Comparison of ENCODE assay signal across 8 cellular contexts in the genomic region with DNA sequence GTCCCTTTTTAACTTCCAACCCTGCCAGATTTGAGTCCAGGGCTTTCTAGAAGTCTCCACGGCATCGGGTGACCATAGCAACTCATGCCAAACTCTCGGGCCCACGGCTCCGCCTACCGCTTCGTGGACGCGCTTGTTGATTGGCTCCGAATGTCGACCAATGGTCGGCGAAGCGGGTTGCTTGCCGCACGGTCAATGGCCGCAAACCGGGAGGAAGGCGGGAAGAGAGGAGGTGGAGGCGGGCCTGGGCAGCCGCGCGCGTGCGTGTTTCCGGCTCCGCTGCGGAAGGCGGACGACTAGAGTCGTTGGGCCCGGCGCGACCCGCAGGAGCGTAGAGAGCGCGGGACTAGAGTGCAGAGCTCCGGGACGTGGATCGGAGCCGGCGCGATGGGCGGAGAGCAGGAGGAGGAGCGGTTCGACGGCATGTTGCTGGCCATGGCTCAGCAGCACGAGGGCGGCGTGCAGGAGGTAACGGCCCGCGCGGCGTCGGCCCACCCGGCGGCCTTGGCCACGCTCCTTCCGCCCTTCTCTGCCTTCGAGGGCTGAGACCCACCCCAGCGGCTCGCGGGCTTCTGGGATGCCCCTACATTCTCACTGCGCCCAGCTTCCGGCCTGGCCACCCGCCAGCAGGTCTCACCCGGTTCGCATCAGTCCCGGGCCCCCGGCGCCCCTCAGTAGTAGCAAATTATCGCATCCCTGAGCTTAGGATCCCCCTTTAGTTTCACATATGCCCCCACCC. TPM values are rescaled to one million over a fixed set of nuclear protein-coding genes. Genes with fewer than 3 reads are reported as not detected.
DNase-seq lines count a peak whose midpoint lies in the region; ATAC-seq and TF ChIP-seq lines count a peak whose summit lies in the region.

A gene (plus strand): TSS at position 282 of the 739 bp plus-strand sequence. CDS start 106 bp downstream, at position 388.

- ATAC-seq in HG02610 (IDR thresholded peaks at IDR 0.05; ENCODE audit: unreplicated experiment) = peak; percentile 93
- ATAC-seq in activated naive CD4-positive, alpha-beta T cell treated with anti-CD3 and anti-CD28 coated beads, Interleukin-2, amount 50 U/mL, for 72 hours = peak; percentile 96

- no peaks in the 10 kb centered on the region for H3K9me3 ChIP-seq in suprapubic skin

- peak within 1 kb of the TSS; percentile 91 to 98 for H3K27ac Mint-ChIP-seq in activated naive CD4-positive, alpha-beta T cell treated with anti-CD3 and anti-CD28 coated beads, Interleukin-2, amount 50 U/mL, for 72 hours

- peak; percentile 99 for DNase-seq in NCI-H1092 treated with DMSO at 0.1 percent for 48 hours (lab: John Stamatoyannopoulos, UW)
- DNase-seq in SKM-1 (lab: John Stamatoyannopoulos, UW; ENCODE audit: unreplicated experiment) = peak; percentile 88
- DNase-seq in activated naive CD4-positive, alpha-beta T cell treated with anti-CD3 and anti-CD28 coated beads, Interleukin-2, amount 50 U/mL, for 72 hours (ENCODE audit: low spot score in 2 of 2) = peak; percentile 94 to 97
- peak; percentile 98 for DNase-seq in globus pallidus (ENCODE audit: low spot score)
- peak; percentile 77 to 99 (median 97) for DNase-seq in nucleus accumbens (lab: John Stamatoyannopoulos, UW)
- peak; percentile 98 to 99 for DNase-seq in suprapubic skin (ENCODE audit: low spot score in 2 of 2)

- peaks cover 29% of the 10 kb centered on the region for H3K36me3 ChIP-seq in suprapubic skin

- H3K27ac ChIP-seq in suprapubic skin = peak within 1 kb of the TSS; percentile 90

- H3K27me3 ChIP-seq in suprapubic skin = no peaks in the 10 kb centered on the region

- peaks cover 25% of the 10 kb centered on the region for H3K4me1 ChIP-seq in suprapubic skin

- WGBS in suprapubic skin = 0% methylated on average over 3 of the region's 74 CpGs

- peaks cover 0 to 4% of the 10 kb centered on the region in 2 donors for H3K9me3 Mint-ChIP-seq in activated naive CD4-positive, alpha-beta T cell treated with anti-CD3 and anti-CD28 coated beads, Interleukin-2, amount 50 U/mL, for 72 hours

- TF ChIP-seq EP300 in suprapubic skin (IDR thresholded peaks at IDR 0.05) = no peak

- TF ChIP-seq CTCF in suprapubic skin (IDR thresholded peaks at IDR 0.05) = no peak

- TF ChIP-seq POLR2A in suprapubic skin (IDR thresholded peaks at IDR 0.05) = peak; percentile 74 to 87

- peaks cover 21 to 23% of the 10 kb centered on the region in 2 donors for H3K36me3 Mint-ChIP-seq in activated naive CD4-positive, alpha-beta T cell treated with anti-CD3 and anti-CD28 coated beads, Interleukin-2, amount 50 U/mL, for 72 hours

- H3K4me3 ChIP-seq in GM08714 (ENCODE audit: low read length) (peak within 1 kb of the TSS; percentile 99), suprapubic skin (peak within 1 kb of the TSS; percentile 96)

RNA-seq across cellular contexts. Expression of the gene that starts here (rescaled TPM):
- total RNA-seq in activated naive CD4-positive, alpha-beta T cell treated with anti-CD3 and anti-CD28 coated beads, Interleukin-2, amount 50 U/mL, for 72 hours = 10 to 100 TPM; 60.5 to 93.7 TPM
- total RNA-seq in suprapubic skin = 10 to 100 TPM; 34.1 to 65.2 (median 46.5) TPM

Comparison
In these comparisons a context has a peak if more than half of its experiments do, and no peak if none do; other contexts are left out.
1. Peak in every context shown above with its lines: DNase-seq, ATAC-seq, H3K4me3 ChIP-seq and H3K27ac ChIP-seq.